In genomic region chr6:45851001-45851400, GRCh38 we compare ENCODE assay signal across 26 cellular contexts.
"Had no signal": no experiment of that assay in that cellular context is flagged by ENCODE, and none has a peak within 500 bp of the region (broad histone marks: within the 10 kb centered on the region; RNA-seq: fewer than 3 reads in every experiment).

No MANE protein-coding gene starts in this region.

- H3K27me3 ChIP-seq: Peyer's patch, SJSA1 had no signal

- H3K4me1 ChIP-seq: Peyer's patch had no signal

- H3K4me2 ChIP-seq: SK-N-SH had no signal

- DNase-seq: Kasumi-1, MM.1S, MV-4-11, NCI-H1092, NCI-H1105, NCI-H1417 treated with DMSO at 0.1 percent for 48 hours, NCI-H1436 treated with DMSO at 0.1 percent for 48 hours, NCI-H1694 treated with DMSO at 0.1 percent for 48 hours, NCI-H187 treated with DMSO at 0.1 percent for 48 hours, NCI-H2029, NCI-H2081, NCI-H226, NCI-H446 treated with DMSO at 0.1 percent for 48 hours, NCI-H510A, NCI-H524, NCI-H526, NCI-H69, NCI-H82, PC-3, Peyer's patch, Right ventricle myocardium superior, RPMI8226, SHP77 treated with DMSO at 0.1 percent for 48 hours, SK-N-SH, SW 1271 had no signal

- H3K9me3 ChIP-seq: Peyer's patch, SJSA1, SK-N-SH had no signal

- H3K27ac ChIP-seq: Peyer's patch, SJSA1 had no signal

- ATAC-seq: PC-3 had no signal

- H3K4me3 ChIP-seq: Peyer's patch, SJSA1 had no signal

- H3K36me3 ChIP-seq: Peyer's patch, SJSA1 had no signal

- H3K9ac ChIP-seq: SK-N-SH had no signal
